1 cellular context compared by ENCODE assay signal in the genomic region with DNA sequence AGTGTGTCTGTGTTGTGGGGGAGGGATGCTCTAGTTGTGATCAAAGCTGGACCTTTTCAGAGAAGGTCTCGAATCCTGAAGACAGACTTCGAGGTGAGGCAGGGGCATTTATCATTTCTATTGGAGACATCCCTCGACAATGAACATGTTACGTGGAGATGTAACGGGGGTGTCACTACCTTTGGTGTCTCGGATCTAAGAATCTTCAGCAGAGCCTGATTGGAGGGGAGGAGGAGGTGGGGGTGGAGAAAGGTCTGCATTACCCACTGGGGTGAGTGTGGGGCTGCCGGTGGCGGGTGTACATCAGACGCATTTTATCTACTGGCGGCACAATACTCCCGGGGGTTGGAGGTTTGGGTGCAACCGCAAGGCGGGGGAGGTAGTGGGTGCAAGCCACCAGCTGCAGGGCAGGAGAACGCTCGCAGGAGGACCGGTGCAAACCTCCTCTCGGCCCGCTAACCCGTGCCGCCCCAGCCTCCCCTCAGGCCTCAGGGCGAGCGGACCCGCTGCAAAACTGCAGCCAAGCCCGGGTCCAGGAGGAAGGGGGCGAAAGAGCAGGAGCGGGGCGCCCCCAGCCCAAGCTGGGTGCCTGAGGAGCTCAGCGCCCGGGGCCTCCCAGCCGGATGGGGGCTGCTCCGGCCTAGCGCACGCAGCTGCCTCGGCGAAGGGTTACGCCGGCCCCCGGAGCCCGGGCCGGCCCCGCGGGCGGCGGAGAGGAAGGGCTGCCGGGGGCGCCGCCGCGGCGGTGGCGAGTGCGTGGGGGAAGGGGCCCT.
A peak's percentile ranks its signal among the peaks of the same experiment; 100 is the strongest.
TF ChIP-seq lines count a peak whose summit lies in the region.

No MANE protein-coding gene starts in this region.

TF ChIP-seq in GM12878, 131 proteins besides CTCF, POLR2A, EP300 and RAD21 (continues in another document):
- TF ChIP-seq, protein P1, sequence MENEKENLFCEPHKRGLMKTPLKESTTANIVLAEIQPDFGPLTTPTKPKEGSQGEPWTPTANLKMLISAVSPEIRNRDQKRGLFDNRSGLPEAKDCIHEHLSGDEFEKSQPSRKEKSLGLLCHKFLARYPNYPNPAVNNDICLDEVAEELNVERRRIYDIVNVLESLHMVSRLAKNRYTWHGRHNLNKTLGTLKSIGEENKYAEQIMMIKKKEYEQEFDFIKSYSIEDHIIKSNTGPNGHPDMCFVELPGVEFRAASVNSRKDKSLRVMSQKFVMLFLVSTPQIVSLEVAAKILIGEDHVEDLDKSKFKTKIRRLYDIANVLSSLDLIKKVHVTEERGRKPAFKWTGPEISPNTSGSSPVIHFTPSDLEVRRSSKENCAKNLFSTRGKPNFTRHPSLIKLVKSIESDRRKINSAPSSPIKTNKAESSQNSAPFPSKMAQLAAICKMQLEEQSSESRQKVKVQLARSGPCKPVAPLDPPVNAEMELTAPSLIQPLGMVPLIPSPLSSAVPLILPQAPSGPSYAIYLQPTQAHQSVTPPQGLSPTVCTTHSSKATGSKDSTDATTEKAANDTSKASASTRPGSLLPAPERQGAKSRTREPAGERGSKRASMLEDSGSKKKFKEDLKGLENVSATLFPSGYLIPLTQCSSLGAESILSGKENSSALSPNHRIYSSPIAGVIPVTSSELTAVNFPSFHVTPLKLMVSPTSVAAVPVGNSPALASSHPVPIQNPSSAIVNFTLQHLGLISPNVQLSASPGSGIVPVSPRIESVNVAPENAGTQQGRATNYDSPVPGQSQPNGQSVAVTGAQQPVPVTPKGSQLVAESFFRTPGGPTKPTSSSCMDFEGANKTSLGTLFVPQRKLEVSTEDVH (IDR thresholded peaks at IDR 0.05; ENCODE audit: low read depth, partially characterized antibody) = no peak
- TF ChIP-seq, protein P2, sequence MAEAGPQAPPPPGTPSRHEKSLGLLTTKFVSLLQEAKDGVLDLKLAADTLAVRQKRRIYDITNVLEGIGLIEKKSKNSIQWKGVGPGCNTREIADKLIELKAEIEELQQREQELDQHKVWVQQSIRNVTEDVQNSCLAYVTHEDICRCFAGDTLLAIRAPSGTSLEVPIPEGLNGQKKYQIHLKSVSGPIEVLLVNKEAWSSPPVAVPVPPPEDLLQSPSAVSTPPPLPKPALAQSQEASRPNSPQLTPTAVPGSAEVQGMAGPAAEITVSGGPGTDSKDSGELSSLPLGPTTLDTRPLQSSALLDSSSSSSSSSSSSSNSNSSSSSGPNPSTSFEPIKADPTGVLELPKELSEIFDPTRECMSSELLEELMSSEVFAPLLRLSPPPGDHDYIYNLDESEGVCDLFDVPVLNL (IDR thresholded peaks at IDR 0.05; ENCODE audit: low read depth, low read length) = no peak
- TF ChIP-seq TCF12 (IDR thresholded peaks at IDR 0.05; ENCODE audit: low read depth, low read length) (0 out of 2 replicates have a peak, but pooled peaks have one; percentile 54), GABPA (IDR thresholded peaks at IDR 0.05; ENCODE audit: low read depth) (no peak), KLF5 (IDR thresholded peaks at IDR 0.05; ENCODE audit: partially characterized antibody) (no peak), SP1 (IDR thresholded peaks at IDR 0.05; ENCODE audit: low read depth, low read length) (peak; percentile 3), SMARCA5 (IDR thresholded peaks at IDR 0.05) (no peak), YY1 (IDR thresholded peaks at IDR 0.05; ENCODE audit: low read depth, low read length) (0 out of 2 replicates have a peak, but pooled peaks have one; percentile 42), MXI1 (IDR thresholded peaks at IDR 0.05; ENCODE audit: low read depth, low read length) (no peak), WRNIP1 (IDR thresholded peaks at IDR 0.05; ENCODE audit: borderline replicate concordance, low read depth, low read length) (no peak), ZNF384 (IDR thresholded peaks at IDR 0.05; ENCODE audit: borderline replicate concordance, low read depth, low read length) (no peak), LARP7 (IDR thresholded peaks at IDR 0.05) (peak; percentile 75; the same call in 1 of the 2 replicates), NBN (IDR thresholded peaks at IDR 0.05) (peak; percentile 65; the same call in 1 of the 2 replicates), ATF7 (IDR thresholded peaks at IDR 0.05; ENCODE audit: low read depth) (peak; percentile 20; the same call in 1 of the 2 replicates), EGR1 (IDR thresholded peaks at IDR 0.05; ENCODE audit: borderline replicate concordance in 1 of 2, low read depth in 2 of 2, low read length in 2 of 2) (peak in 1 of 2 experiments; percentile 77; a peak in 2 of 3 replicates), POU2F2 (IDR thresholded peaks at IDR 0.05; ENCODE audit: borderline replicate concordance, low read depth, low read length) (no peak), CBX3 (IDR thresholded peaks at IDR 0.05; ENCODE audit: borderline replicate concordance, low read depth) (no peak), GATAD2B (conservative IDR thresholded peaks at IDR 0.05; ENCODE audit: low read depth) (peak; percentile 66; the same call in 1 of the 2 replicates), IKZF2 (IDR thresholded peaks at IDR 0.05) (0 out of 4 replicates have a peak, but pooled peaks of 1 of the 2 experiments have one; percentile 18), FOXM1 (IDR thresholded peaks at IDR 0.05; ENCODE audit: low read depth, low read length) (no peak), ZNF217 (IDR thresholded peaks at IDR 0.05) (peak; percentile 24; the same call in 1 of the 2 replicates), BRCA1 (IDR thresholded peaks at IDR 0.05; ENCODE audit: low read depth, low read length) (no peak), RUNX3 (IDR thresholded peaks at IDR 0.05; ENCODE audit: low read length) (peak; percentile 77), BACH1 (IDR thresholded peaks at IDR 0.05; ENCODE audit: borderline replicate concordance) (peak; percentile 41; the same call in 1 of the 2 replicates), CBFB (IDR thresholded peaks at IDR 0.05; ENCODE audit: low read depth) (peak; percentile 77), JUND (IDR thresholded peaks at IDR 0.05; ENCODE audit: low read depth, low read length) (no peak), ETV6 (conservative IDR thresholded peaks at IDR 0.05 in 1 of 2, IDR thresholded peaks at IDR 0.05 in 1 of 2; ENCODE audit: borderline replicate concordance in 1 of 2, low read depth in 1 of 2) (no peak)
- TF ChIP-seq, protein P3, sequence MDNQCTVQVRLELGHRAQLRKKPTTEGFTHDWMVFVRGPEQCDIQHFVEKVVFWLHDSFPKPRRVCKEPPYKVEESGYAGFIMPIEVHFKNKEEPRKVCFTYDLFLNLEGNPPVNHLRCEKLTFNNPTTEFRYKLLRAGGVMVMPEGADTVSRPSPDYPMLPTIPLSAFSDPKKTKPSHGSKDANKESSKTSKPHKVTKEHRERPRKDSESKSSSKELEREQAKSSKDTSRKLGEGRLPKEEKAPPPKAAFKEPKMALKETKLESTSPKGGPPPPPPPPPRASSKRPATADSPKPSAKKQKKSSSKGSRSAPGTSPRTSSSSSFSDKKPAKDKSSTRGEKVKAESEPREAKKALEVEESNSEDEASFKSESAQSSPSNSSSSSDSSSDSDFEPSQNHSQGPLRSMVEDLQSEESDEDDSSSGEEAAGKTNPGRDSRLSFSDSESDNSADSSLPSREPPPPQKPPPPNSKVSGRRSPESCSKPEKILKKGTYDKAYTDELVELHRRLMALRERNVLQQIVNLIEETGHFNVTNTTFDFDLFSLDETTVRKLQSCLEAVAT (IDR thresholded peaks at IDR 0.05) = 0 out of 2 replicates have a peak, but pooled peaks have one; percentile 55
- TF ChIP-seq, protein P4, sequence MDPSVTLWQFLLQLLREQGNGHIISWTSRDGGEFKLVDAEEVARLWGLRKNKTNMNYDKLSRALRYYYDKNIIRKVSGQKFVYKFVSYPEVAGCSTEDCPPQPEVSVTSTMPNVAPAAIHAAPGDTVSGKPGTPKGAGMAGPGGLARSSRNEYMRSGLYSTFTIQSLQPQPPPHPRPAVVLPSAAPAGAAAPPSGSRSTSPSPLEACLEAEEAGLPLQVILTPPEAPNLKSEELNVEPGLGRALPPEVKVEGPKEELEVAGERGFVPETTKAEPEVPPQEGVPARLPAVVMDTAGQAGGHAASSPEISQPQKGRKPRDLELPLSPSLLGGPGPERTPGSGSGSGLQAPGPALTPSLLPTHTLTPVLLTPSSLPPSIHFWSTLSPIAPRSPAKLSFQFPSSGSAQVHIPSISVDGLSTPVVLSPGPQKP (IDR thresholded peaks at IDR 0.05; ENCODE audit: low read depth, low read length) = no peak
- TF ChIP-seq, protein P5, sequence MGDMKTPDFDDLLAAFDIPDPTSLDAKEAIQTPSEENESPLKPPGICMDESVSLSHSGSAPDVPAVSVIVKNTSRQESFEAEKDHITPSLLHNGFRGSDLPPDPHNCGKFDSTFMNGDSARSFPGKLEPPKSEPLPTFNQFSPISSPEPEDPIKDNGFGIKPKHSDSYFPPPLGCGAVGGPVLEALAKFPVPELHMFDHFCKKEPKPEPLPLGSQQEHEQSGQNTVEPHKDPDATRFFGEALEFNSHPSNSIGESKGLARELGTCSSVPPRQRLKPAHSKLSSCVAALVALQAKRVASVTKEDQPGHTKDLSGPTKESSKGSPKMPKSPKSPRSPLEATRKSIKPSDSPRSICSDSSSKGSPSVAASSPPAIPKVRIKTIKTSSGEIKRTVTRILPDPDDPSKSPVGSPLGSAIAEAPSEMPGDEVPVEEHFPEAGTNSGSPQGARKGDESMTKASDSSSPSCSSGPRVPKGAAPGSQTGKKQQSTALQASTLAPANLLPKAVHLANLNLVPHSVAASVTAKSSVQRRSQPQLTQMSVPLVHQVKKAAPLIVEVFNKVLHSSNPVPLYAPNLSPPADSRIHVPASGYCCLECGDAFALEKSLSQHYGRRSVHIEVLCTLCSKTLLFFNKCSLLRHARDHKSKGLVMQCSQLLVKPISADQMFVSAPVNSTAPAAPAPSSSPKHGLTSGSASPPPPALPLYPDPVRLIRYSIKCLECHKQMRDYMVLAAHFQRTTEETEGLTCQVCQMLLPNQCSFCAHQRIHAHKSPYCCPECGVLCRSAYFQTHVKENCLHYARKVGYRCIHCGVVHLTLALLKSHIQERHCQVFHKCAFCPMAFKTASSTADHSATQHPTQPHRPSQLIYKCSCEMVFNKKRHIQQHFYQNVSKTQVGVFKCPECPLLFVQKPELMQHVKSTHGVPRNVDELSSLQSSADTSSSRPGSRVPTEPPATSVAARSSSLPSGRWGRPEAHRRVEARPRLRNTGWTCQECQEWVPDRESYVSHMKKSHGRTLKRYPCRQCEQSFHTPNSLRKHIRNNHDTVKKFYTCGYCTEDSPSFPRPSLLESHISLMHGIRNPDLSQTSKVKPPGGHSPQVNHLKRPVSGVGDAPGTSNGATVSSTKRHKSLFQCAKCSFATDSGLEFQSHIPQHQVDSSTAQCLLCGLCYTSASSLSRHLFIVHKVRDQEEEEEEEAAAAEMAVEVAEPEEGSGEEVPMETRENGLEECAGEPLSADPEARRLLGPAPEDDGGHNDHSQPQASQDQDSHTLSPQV (IDR thresholded peaks at IDR 0.05) = no peak
- TF ChIP-seq, protein P6, sequence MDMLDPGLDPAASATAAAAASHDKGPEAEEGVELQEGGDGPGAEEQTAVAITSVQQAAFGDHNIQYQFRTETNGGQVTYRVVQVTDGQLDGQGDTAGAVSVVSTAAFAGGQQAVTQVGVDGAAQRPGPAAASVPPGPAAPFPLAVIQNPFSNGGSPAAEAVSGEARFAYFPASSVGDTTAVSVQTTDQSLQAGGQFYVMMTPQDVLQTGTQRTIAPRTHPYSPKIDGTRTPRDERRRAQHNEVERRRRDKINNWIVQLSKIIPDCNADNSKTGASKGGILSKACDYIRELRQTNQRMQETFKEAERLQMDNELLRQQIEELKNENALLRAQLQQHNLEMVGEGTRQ (IDR thresholded peaks at IDR 0.05; ENCODE audit: borderline replicate concordance, low read depth, low read length) = no peak
- TF ChIP-seq, protein P7, sequence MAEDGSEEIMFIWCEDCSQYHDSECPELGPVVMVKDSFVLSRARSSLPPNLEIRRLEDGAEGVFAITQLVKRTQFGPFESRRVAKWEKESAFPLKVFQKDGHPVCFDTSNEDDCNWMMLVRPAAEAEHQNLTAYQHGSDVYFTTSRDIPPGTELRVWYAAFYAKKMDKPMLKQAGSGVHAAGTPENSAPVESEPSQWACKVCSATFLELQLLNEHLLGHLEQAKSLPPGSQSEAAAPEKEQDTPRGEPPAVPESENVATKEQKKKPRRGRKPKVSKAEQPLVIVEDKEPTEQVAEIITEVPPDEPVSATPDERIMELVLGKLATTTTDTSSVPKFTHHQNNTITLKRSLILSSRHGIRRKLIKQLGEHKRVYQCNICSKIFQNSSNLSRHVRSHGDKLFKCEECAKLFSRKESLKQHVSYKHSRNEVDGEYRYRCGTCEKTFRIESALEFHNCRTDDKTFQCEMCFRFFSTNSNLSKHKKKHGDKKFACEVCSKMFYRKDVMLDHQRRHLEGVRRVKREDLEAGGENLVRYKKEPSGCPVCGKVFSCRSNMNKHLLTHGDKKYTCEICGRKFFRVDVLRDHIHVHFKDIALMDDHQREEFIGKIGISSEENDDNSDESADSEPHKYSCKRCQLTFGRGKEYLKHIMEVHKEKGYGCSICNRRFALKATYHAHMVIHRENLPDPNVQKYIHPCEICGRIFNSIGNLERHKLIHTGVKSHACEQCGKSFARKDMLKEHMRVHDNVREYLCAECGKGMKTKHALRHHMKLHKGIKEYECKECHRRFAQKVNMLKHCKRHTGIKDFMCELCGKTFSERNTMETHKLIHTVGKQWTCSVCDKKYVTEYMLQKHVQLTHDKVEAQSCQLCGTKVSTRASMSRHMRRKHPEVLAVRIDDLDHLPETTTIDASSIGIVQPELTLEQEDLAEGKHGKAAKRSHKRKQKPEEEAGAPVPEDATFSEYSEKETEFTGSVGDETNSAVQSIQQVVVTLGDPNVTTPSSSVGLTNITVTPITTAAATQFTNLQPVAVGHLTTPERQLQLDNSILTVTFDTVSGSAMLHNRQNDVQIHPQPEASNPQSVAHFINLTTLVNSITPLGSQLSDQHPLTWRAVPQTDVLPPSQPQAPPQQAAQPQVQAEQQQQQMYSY (CRISPR knock-in tag; IDR thresholded peaks at IDR 0.05) = no peak
- TF ChIP-seq, protein P8, sequence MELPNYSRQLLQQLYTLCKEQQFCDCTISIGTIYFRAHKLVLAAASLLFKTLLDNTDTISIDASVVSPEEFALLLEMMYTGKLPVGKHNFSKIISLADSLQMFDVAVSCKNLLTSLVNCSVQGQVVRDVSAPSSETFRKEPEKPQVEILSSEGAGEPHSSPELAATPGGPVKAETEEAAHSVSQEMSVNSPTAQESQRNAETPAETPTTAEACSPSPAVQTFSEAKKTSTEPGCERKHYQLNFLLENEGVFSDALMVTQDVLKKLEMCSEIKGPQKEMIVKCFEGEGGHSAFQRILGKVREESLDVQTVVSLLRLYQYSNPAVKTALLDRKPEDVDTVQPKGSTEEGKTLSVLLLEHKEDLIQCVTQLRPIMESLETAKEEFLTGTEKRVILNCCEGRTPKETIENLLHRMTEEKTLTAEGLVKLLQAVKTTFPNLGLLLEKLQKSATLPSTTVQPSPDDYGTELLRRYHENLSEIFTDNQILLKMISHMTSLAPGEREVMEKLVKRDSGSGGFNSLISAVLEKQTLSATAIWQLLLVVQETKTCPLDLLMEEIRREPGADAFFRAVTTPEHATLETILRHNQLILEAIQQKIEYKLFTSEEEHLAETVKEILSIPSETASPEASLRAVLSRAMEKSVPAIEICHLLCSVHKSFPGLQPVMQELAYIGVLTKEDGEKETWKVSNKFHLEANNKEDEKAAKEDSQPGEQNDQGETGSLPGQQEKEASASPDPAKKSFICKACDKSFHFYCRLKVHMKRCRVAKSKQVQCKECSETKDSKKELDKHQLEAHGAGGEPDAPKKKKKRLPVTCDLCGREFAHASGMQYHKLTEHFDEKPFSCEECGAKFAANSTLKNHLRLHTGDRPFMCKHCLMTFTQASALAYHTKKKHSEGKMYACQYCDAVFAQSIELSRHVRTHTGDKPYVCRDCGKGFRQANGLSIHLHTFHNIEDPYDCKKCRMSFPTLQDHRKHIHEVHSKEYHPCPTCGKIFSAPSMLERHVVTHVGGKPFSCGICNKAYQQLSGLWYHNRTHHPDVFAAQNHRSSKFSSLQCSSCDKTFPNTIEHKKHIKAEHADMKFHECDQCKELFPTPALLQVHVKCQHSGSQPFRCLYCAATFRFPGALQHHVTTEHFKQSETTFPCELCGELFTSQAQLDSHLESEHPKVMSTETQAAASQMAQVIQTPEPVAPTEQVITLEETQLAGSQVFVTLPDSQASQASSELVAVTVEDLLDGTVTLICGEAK (IDR thresholded peaks at IDR 0.05; ENCODE audit: borderline replicate concordance) = 0 out of 2 replicates have a peak, but pooled peaks have one; percentile 7
